18 cellular contexts compared by ENCODE assay signal in genomic region chr7:332020-332517, GRCh38. TPM values are rescaled to one million over a fixed set of nuclear protein-coding genes. Genes with fewer than 3 reads are reported as not detected.
DNase-seq lines count a peak whose midpoint lies in the region; ATAC-seq and TF ChIP-seq lines count a peak whose summit lies in the region.
"Had no signal": no experiment of that assay in that cellular context is flagged by ENCODE, and none has a peak within 500 bp of the region (broad histone marks: within the 10 kb centered on the region; RNA-seq: fewer than 3 reads in every experiment).

No MANE protein-coding gene starts in this region.

- intact Hi-C loops in left ventricle myocardium superior (cut with micrococcal nuclease) (no loop called here), heart right ventricle (cut with DNase I) (loop anchor here in 9 of 10 donors (2.0 to 10.0 kb wide), 10 partner anchors 183 to 443 kb away; partner anchors contain the start of gene PDGFA (in 7 of the 9)), esophagus muscularis mucosa (cut with DNase I) (loop anchor here (2.0 kb wide), 1 partner anchor 187 kb away; the partner anchor contains the start of gene PDGFA)

- TF ChIP-seq EP300 in esophagus muscularis mucosa (IDR thresholded peaks at IDR 0.05): no peak

- H3K23ac ChIP-seq in neuronal stem cell (ENCODE audit: low read depth, low read length, poor library complexity): no peak overlapping the region

- H3K4ac ChIP-seq in neuronal stem cell (ENCODE audit: low read length): no peak overlapping the region

- H2AFZ ChIP-seq in neuronal stem cell (ENCODE audit: low read length): no peak overlapping the region

- H2BK5ac ChIP-seq in neuronal stem cell (ENCODE audit: low read length): no peak overlapping the region

- H2BK15ac ChIP-seq in neuronal stem cell (ENCODE audit: low read length): peak overlapping the region; percentile 88

- no peak overlapping the region for H3K14ac ChIP-seq in neuronal stem cell (ENCODE audit: low read length)

- TF ChIP-seq POLR2A in esophagus muscularis mucosa (IDR thresholded peaks at IDR 0.05; ENCODE audit: low read depth): no peak

- H3K27me3 ChIP-seq in heart right ventricle (peaks cover 0 to 15% (median 7%) of the 10 kb centered on the region in 7 donors), esophagus muscularis mucosa (no peaks in the 10 kb centered on the region), neuronal stem cell (ENCODE audit: control insufficient read depth in 3 of 3, insufficient read depth in 3 of 3, low read depth in 1 of 3, low read length in 3 of 3) (peaks cover 0 to 20% (median 11%) of the 10 kb centered on the region in 3 experiments), MG63 (no peaks in the 10 kb centered on the region)

- peak overlapping the region; percentile 46 for H2BK12ac ChIP-seq in neuronal stem cell (ENCODE audit: low read length)

- ATAC-seq in left ventricle myocardium superior (no peak), heart right ventricle (no peak)

- H3K4me3 ChIP-seq in heart right ventricle: peak overlapping the region in 1 of 10 donors; percentile 37
- H3K4me3 ChIP-seq in esophagus muscularis mucosa: peak overlapping the region; percentile 54 to 61 (median 56)
- no peak overlapping the region for H3K4me3 ChIP-seq in neuronal stem cell (ENCODE audit: low read length in 2 of 2)
- H3K4me3 ChIP-seq in MG63: no peak overlapping the region

- H3K9me3 ChIP-seq in heart right ventricle (no peaks in the 10 kb centered on the region), esophagus muscularis mucosa (no peaks in the 10 kb centered on the region), neuronal stem cell (replicated peaks in 1 of 2; ENCODE audit: control insufficient read depth in 2 of 2, insufficient read depth in 1 of 2, low read depth in 1 of 2, low read length in 2 of 2) (peaks cover 0 to 9% of the 10 kb centered on the region in 2 donors), MG63 (no peaks in the 10 kb centered on the region)

- TF ChIP-seq CTCF in heart right ventricle (IDR thresholded peaks at IDR 0.05): no peak
- TF ChIP-seq CTCF in esophagus muscularis mucosa (IDR thresholded peaks at IDR 0.05): no peak

- 68 to 70% methylated on average over 23 of the region's 23 CpGs for WGBS in heart right ventricle, 2 donors
- 73% methylated on average over 13 of the region's 23 CpGs for WGBS in esophagus muscularis mucosa
- no CpG with 5 or more reads among the region's 23 CpGs for WGBS in neuronal stem cell (ENCODE audit: extremely low coverage in 2 of 2, insufficient read length in 2 of 2, insufficient replicate concordance in 1 of 2), 2 donors

- peaks cover 6% of the 10 kb centered on the region for H3K79me1 ChIP-seq in neuronal stem cell (ENCODE audit: low read depth, low read length)

- peak overlapping the region; percentile 85 for H4K91ac ChIP-seq in neuronal stem cell (ENCODE audit: low read depth, low read length, poor library complexity)

- H3K4me2 ChIP-seq in neuronal stem cell (ENCODE audit: insufficient read depth, low read length, poor library complexity, severe bottlenecking): no peak overlapping the region

- H3K27ac ChIP-seq in heart right ventricle: peak overlapping the region in 2 of 10 donors; percentile 83 to 85
- peak overlapping the region; percentile 68 to 82 (median 78) for H3K27ac ChIP-seq in esophagus muscularis mucosa (replicated peaks in 1 of 4)
- no peak overlapping the region for H3K27ac ChIP-seq in neuronal stem cell (replicated peaks; ENCODE audit: low read length)
- H3K27ac ChIP-seq: foreskin keratinocyte, parathyroid adenoma had no signal

- no peak overlapping the region for H2BK120ac ChIP-seq in neuronal stem cell (ENCODE audit: low read depth, low read length)

- no peaks in the 10 kb centered on the region for H3K36me3 ChIP-seq in heart right ventricle
- H3K36me3 ChIP-seq in esophagus muscularis mucosa: no peaks in the 10 kb centered on the region
- peaks cover 0 to 5% of the 10 kb centered on the region in 2 donors for H3K36me3 ChIP-seq in neuronal stem cell (replicated peaks in 1 of 2; ENCODE audit: control insufficient read depth in 2 of 2, insufficient read depth in 2 of 2, low read length in 2 of 2)
- H3K36me3 ChIP-seq in MG63: no peaks in the 10 kb centered on the region

- DNase-seq in left ventricle myocardium superior (peak; percentile 34), heart right ventricle (no peak), esophagus muscularis mucosa (ENCODE audit: extremely low spot score) (no peak), neuronal stem cell (ENCODE audit: low spot score) (no peak), NCI-H2029 (lab: John Stamatoyannopoulos, UW) (no peak), NCI-H2196 treated with DMSO at 0.1 percent for 48 hours (lab: John Stamatoyannopoulos, UW; ENCODE audit: unreplicated experiment) (no peak), MG63 (no peak)
- DNase-seq in central memory CD4-positive, alpha-beta T cell: no peak
- DNase-seq: NCI-H446 treated with DMSO at 0.1 percent for 48 hours; NK-92 treated with Interleukin-12 subunit alpha and Interleukin-12 subunit beta, amount 100 ng/mL, for 24 hours had no signal

- H2AK5ac ChIP-seq in neuronal stem cell (ENCODE audit: low read depth, low read length): peak overlapping the region; percentile 95

- H3K9ac ChIP-seq in neuronal stem cell (ENCODE audit: low read depth, low read length, poor library complexity): peak overlapping the region; percentile 50
- H3K9ac ChIP-seq: parathyroid adenoma had no signal

- H3K4me1 ChIP-seq in heart right ventricle (peaks cover 4 to 17% (median 12%) of the 10 kb centered on the region in 9 donors), esophagus muscularis mucosa (peaks cover 14 to 18% (median 17%) of the 10 kb centered on the region in 4 donors), neuronal stem cell (ENCODE audit: control insufficient read depth in 2 of 2, insufficient read depth in 1 of 2, low read depth in 1 of 2, low read length in 2 of 2) (peaks cover 0 to 19% of the 10 kb centered on the region in 2 donors)
- H3K4me1 ChIP-seq: foreskin keratinocyte, parathyroid adenoma had no signal

- peak overlapping the region; percentile 87 for H3K18ac ChIP-seq in neuronal stem cell (ENCODE audit: low read length)

- no peak overlapping the region for H4K8ac ChIP-seq in neuronal stem cell (ENCODE audit: low read depth, low read length)

RNA-seq across cellular contexts. Expression of gene FOXL3, which starts 42.1 kb away (rescaled TPM):
- total RNA-seq in left ventricle myocardium superior: not detected
- not detected for total RNA-seq in heart right ventricle
- polyA plus RNA-seq in heart right ventricle: not detected
- not detected for total RNA-seq in esophagus muscularis mucosa
- not detected for polyA plus RNA-seq in neuronal stem cell (2013, experiment 1 of 2)
- not detected for polyA plus RNA-seq in neuronal stem cell (2013, experiment 2 of 2)
- not detected in 2 replicates for total RNA-seq in MG63 (2014; rRNA removed; shearing (Covaris generic); ENCODE audit: low replicate concordance)
- total RNA-seq: CD4-positive, alpha-beta memory T cell; dermis blood vessel endothelial cell; foreskin keratinocyte; IMR-90; M059J; skeletal muscle tissue; urinary bladder had no signal
- polyA plus RNA-seq: CD4-positive, alpha-beta memory T cell; foreskin keratinocyte; IMR-90; urinary bladder had no signal

Comparison
In these comparisons a context has a peak if more than half of its experiments do, and no peak if none do; other contexts are left out.
1. H3K4me3 ChIP-seq: peak in esophagus muscularis mucosa (4 of 4); none in neuronal stem cell (0 of 2) and MG63 (single experiment).